ENCODE assay signal across 7 cellular contexts in the genomic region with DNA sequence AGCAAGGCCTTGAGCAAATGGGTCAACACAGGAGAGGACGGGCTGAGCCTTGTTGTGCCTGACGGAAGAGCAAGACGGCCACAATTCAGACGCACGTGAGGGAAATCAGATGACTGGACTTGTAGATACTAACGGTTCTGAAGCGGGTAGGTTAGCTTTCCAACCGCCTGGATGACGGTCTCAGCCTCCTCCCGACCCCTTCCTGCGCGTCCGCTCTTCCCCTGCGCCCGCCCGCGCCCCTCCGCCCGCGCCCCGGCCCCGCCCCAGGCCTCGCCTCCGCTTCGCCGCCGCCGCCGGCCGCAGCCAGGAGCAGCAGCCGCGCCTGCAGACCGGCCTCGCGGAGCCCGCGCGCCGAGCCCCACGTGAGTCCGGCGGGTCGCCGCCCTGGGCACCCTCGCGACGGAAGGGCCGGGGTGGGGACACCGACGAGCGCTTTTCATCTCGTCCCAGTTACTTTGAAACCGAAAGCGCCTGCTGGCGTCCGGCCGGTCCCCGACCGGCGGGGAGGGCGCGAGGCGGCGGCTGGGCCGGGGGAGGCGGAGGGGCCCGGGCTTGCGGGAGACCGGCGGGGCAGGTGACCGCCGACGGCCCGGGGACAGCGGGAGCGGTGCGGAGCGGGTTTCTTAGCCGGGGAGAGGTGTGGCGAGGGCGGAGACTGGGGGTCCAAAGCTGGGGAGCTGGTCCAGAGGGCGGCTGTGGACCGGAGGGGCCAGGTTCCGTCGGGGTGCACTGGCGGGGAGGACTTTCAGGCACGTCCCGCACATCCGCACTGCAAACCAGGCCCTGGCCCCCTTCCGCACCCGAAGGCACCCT. TPM values are rescaled to one million over a fixed set of nuclear protein-coding genes. Genes with fewer than 3 reads are reported as not detected.
DNase-seq lines count a peak whose midpoint lies in the region; TF ChIP-seq lines count a peak whose summit lies in the region.

A gene with protein sequence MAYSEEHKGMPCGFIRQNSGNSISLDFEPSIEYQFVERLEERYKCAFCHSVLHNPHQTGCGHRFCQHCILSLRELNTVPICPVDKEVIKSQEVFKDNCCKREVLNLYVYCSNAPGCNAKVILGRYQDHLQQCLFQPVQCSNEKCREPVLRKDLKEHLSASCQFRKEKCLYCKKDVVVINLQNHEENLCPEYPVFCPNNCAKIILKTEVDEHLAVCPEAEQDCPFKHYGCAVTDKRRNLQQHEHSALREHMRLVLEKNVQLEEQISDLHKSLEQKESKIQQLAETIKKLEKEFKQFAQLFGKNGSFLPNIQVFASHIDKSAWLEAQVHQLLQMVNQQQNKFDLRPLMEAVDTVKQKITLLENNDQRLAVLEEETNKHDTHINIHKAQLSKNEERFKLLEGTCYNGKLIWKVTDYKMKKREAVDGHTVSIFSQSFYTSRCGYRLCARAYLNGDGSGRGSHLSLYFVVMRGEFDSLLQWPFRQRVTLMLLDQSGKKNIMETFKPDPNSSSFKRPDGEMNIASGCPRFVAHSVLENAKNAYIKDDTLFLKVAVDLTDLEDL (plus strand): TSS at position 306 of the 813 bp plus-strand sequence. CDS start 26,407 bp downstream, outside the sequence.

- no peaks in the 10 kb centered on the region for H3K4me1 ChIP-seq in HEK293 (ENCODE audit: control insufficient read depth, insufficient read depth, low read length)
- peaks cover 51% of the 10 kb centered on the region for H3K4me1 ChIP-seq in mucosa of stomach (ENCODE audit: control insufficient read depth, insufficient read depth, low read length)
- peaks cover 43% of the 10 kb centered on the region for H3K4me1 ChIP-seq in suprapubic skin

- H3K27ac ChIP-seq in HEK293 (ENCODE audit: extremely low read depth, low read depth, low read length) (peak within 1 kb of the TSS; percentile 33; the same call in 1 of the 2 replicates), suprapubic skin (peak within 1 kb of the TSS; percentile 72)

- no peaks in the 10 kb centered on the region for H3K27me3 ChIP-seq in mucosa of stomach (ENCODE audit: control insufficient read depth, insufficient read depth, low read length)
- H3K27me3 ChIP-seq in suprapubic skin: no peaks in the 10 kb centered on the region

- TF ChIP-seq CTCF in GM13976 (IDR thresholded peaks at IDR 0.05; ENCODE audit: borderline replicate concordance, control extremely low read depth, extremely low read depth, insufficient read depth, missing control alignments) (no peak), HEK293 (tag by site-specific recombination; IDR thresholded peaks at IDR 0.05) (no peak), suprapubic skin (IDR thresholded peaks at IDR 0.05) (no peak)

- H3K9ac ChIP-seq in mucosa of stomach (ENCODE audit: low read length): peak within 1 kb of the TSS; percentile 79

- in situ Hi-C loops in GM13976 (cut with MboI; ENCODE audit: low sequenced_read_pairs, unreplicated experiment): loop anchor here (10.0 kb wide), 3 partner anchors 148 to 328 kb away; no protein-coding TSS in a partner anchor

- POLR2A ChIA-PET in HEK293 (lab: Yijun Ruan, JAX): interaction anchor here (0.6 to 1.5 kb wide), 3 partner anchors 13 to 345 kb away, joined by 3 to 7 read pairs (median 3); a partner anchor contains a TSS

- H3K9me3 ChIP-seq in HEK293 (ENCODE audit: control insufficient read depth, insufficient read depth, low read depth, low read length) (no peaks in the 10 kb centered on the region), mucosa of stomach (ENCODE audit: control insufficient read depth, low read length) (no peaks in the 10 kb centered on the region), suprapubic skin (no peaks in the 10 kb centered on the region)

- H3K36me3 ChIP-seq in HEK293 (ENCODE audit: control insufficient read depth in 2 of 2, insufficient read depth in 1 of 2, low read length in 2 of 2) (no peaks in the 10 kb centered on the region), mucosa of stomach (ENCODE audit: control insufficient read depth, insufficient read depth, low read length) (no peaks in the 10 kb centered on the region), suprapubic skin (no peaks in the 10 kb centered on the region)

- DNase-seq in GM13976 (ENCODE audit: low spot score): peak; percentile 78
- DNase-seq in NCI-H2171 (lab: John Stamatoyannopoulos, UW): peak; percentile 33
- peak; percentile 84 for DNase-seq in activated CD8-positive, alpha-beta memory T cell treated with anti-CD3 and anti-CD28 coated beads for 24 hours
- peak; percentile 52 to 61 for DNase-seq in erythroblast (lab: John Stamatoyannopoulos, UW)
- no peak for DNase-seq in suprapubic skin (ENCODE audit: low spot score in 2 of 2)

- TF ChIP-seq EP300 in suprapubic skin (IDR thresholded peaks at IDR 0.05): no peak

- CTCF ChIA-PET in HEK293 (lab: Yijun Ruan, JAX): interaction anchor here (0.6 to 1.5 kb wide), 6 partner anchors 21 to 1271 kb away, joined by 3 to 5 read pairs (median 4); no protein-coding TSS in a partner anchor

- peak within 1 kb of the TSS; percentile 49 for H3K4me3 ChIP-seq in HEK293 (ENCODE audit: low read depth, low read length)
- H3K4me3 ChIP-seq in mucosa of stomach (ENCODE audit: low read length): peak within 1 kb of the TSS; percentile 42
- H3K4me3 ChIP-seq in suprapubic skin: peak within 1 kb of the TSS; percentile 79

- TF ChIP-seq POLR2A in erythroblast (IDR thresholded peaks at IDR 0.05; ENCODE audit: low read length) (no peak), suprapubic skin (IDR thresholded peaks at IDR 0.05) (no peak)

- 1% methylated on average over 23 of the region's 91 CpGs for WGBS in suprapubic skin

TF ChIP-seq in HEK293, 187 proteins besides CTCF, POLR2A, EP300 and RAD21 (continues in another document):
- TF ChIP-seq, protein P1, sequence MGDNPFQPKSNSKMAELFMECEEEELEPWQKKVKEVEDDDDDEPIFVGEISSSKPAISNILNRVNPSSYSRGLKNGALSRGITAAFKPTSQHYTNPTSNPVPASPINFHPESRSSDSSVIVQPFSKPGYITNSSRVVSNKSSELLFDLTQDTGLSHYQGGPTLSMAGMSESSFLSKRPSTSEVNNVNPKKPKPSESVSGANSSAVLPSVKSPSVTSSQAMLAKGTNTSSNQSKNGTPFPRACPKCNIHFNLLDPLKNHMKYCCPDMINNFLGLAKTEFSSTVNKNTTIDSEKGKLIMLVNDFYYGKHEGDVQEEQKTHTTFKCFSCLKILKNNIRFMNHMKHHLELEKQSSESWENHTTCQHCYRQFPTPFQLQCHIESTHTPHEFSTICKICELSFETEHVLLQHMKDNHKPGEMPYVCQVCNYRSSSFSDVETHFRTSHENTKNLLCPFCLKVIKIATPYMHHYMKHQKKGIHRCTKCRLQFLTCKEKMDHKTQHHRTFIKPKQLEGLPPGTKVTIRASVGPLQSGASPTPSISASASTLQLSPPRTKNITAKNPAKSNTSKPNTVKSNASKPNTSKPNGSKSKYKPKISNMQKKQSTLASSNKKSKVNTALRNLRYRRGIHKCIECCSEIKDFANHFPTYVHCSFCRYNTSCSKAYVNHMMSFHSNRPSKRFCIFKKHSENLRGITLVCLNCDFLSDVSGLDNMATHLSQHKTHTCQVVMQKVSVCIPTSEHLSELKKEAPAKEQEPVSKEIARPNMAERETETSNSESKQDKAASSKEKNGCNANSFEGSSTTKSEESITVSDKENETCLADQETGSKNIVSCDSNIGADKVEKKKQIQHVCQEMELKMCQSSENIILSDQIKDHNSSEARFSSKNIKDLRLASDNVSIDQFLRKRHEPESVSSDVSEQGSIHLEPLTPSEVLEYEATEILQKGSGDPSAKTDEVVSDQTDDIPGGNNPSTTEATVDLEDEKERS (tag by site-specific recombination; IDR thresholded peaks at IDR 0.05): no peak
- no peak for TF ChIP-seq SETDB1 (IDR thresholded peaks at IDR 0.05; ENCODE audit: insufficient read length, low read length)
- no peak for TF ChIP-seq TRIM28 (IDR thresholded peaks at IDR 0.05; ENCODE audit: borderline replicate concordance, low read length)
- TF ChIP-seq ZNF155 (tag by site-specific recombination; IDR thresholded peaks at IDR 0.05): no peak
- no peak for TF ChIP-seq ZNF10 (tag by site-specific recombination; IDR thresholded peaks at IDR 0.05)
- no peak for TF ChIP-seq OSR2 (tag by site-specific recombination; IDR thresholded peaks at IDR 0.05)
- TF ChIP-seq ZBTB48 (tag by site-specific recombination; IDR thresholded peaks at IDR 0.05): peak; percentile 48; the same call in 1 of the 2 replicates

RNA-seq across cellular contexts. Expression of the gene that starts here (rescaled TPM):
- total RNA-seq in suprapubic skin: 10 to 100 TPM in 1 of 4 donors, 1 to 10 TPM in 3; 1.3 to 11.7 (median 4.3) TPM

Comparison
In these comparisons a context has a peak if more than half of its experiments do, and no peak if none do; other contexts are left out.
1. DNase-seq: peak in GM13976 (single experiment), NCI-H2171 (single experiment), activated CD8-positive, alpha-beta memory T cell treated with anti-CD3 and anti-CD28 coated beads for 24 hours (single experiment) and erythroblast (2 of 2); none in suprapubic skin (0 of 2).
2. Peak in every context shown above with its lines, with median percentiles within 50 percentile points of each other: H3K4me3 ChIP-seq.